In the genomic region with DNA sequence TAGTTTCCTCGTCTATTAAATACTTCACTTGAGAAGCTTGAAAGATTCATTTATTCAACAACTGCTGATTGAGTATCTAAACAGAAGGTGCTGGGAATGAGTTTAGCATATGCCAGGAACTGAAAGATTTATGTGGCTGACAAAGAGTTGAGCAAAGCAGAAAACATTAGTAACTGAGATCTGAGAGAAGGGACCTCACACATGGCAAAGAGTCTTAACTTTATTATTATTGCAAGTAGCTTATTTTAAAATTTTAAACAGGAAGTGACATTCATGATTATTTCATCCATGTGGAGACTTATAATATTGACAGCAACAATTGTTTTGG, we compare ENCODE assay signal across 16 cellular contexts.
DNase-seq lines count a peak whose midpoint lies in the region; ATAC-seq and TF ChIP-seq lines count a peak whose summit lies in the region.
"Had no signal": no experiment of that assay in that cellular context is flagged by ENCODE, and none has a peak within 500 bp of the region (broad histone marks: within the 10 kb centered on the region; RNA-seq: fewer than 3 reads in every experiment).

No MANE protein-coding gene starts in this region.

- ATAC-seq in GM18517 (IDR thresholded peaks at IDR 0.05; ENCODE audit: unreplicated experiment) = peak; percentile 10
- peak; percentile 40 for ATAC-seq in HG03175 (IDR thresholded peaks at IDR 0.05; ENCODE audit: unreplicated experiment)
- ATAC-seq: activated CD4-positive, CD25-positive, alpha-beta regulatory T cell treated with anti-CD3 and anti-CD28 coated beads, Interleukin-2, amount 50 U/mL, for 24 hours; gastrocnemius medialis had no signal

- H3K9me2 ChIP-seq in GM23248 (ENCODE audit: insufficient read depth) = no peaks in the 10 kb centered on the region

- H3K79me2 ChIP-seq in GM23248 (ENCODE audit: insufficient read depth) = no peaks in the 10 kb centered on the region

- H3K9ac ChIP-seq in GM23248 = no peak overlapping the region

- BruUV-seq in A673 (replicated peaks; lab: Mats Ljungman, UMichigan) = no TSS peak

- no peak overlapping the region for H2AFZ ChIP-seq in GM23248

- DNase-seq in A673 (ENCODE audit: low spot score) (peak; percentile 42), dermis blood vessel endothelial cell (peak; percentile 13), GM23248 (no peak), mucosa of gallbladder (ENCODE audit: low spot score) (no peak), ascending aorta (ENCODE audit: low spot score in 2 of 2) (no peak), NCI-H146 treated with DMSO at 0.1 percent for 48 hours (lab: John Stamatoyannopoulos, UW; ENCODE audit: unreplicated experiment) (no peak)
- DNase-seq: Calu3, endodermal cell, gastrocnemius medialis, NCI-H2081 treated with DMSO at 0.1 percent for 48 hours, retina, thyroid gland had no signal

- H3K27me3 ChIP-seq in A673 (replicated peaks; ENCODE audit: insufficient read depth, low read depth, low read length, poor library complexity) (no peaks in the 10 kb centered on the region), GM23248 (replicated peaks; ENCODE audit: insufficient read depth) (no peaks in the 10 kb centered on the region), ascending aorta (no peaks in the 10 kb centered on the region)
- H3K27me3 ChIP-seq: gastrocnemius medialis, thyroid gland had no signal

- H3K9me3 ChIP-seq in A673 (ENCODE audit: low read depth, low read length, poor library complexity, severe bottlenecking) = peaks cover 3% of the 10 kb centered on the region
- H3K9me3 ChIP-seq in GM23248 (ENCODE audit: low read depth) = no peaks in the 10 kb centered on the region
- H3K9me3 ChIP-seq in ascending aorta = peaks cover 0 to 6% of the 10 kb centered on the region in 2 donors
- H3K9me3 ChIP-seq: gastrocnemius medialis, thyroid gland had no signal

- no peak overlapping the region for H3K4me3 ChIP-seq in A673 (ENCODE audit: low read depth, low read length, poor library complexity, severe bottlenecking)
- no peak overlapping the region for H3K4me3 ChIP-seq in GM23248
- H3K4me3 ChIP-seq in ascending aorta = no peak overlapping the region
- H3K4me3 ChIP-seq: gastrocnemius medialis, lung, thyroid gland had no signal

- H3K36me3 ChIP-seq in A673 (ENCODE audit: insufficient read depth, low read length, poor library complexity, severe bottlenecking) = no peaks in the 10 kb centered on the region
- no peaks in the 10 kb centered on the region for H3K36me3 ChIP-seq in GM23248 (ENCODE audit: low read depth)
- no peaks in the 10 kb centered on the region for H3K36me3 ChIP-seq in ascending aorta
- H3K36me3 ChIP-seq: gastrocnemius medialis, thyroid gland had no signal

- H3K4me1 ChIP-seq in A673 (ENCODE audit: insufficient read depth, low read length, poor library complexity, severe bottlenecking) (peaks cover 14% of the 10 kb centered on the region), GM23248 (ENCODE audit: insufficient read depth) (no peaks in the 10 kb centered on the region), ascending aorta (no peaks in the 10 kb centered on the region)
- H3K4me1 ChIP-seq: gastrocnemius medialis, thyroid gland had no signal

- H3F3A ChIP-seq in GM23248 (ENCODE audit: insufficient read depth) = no peaks in the 10 kb centered on the region

- CTCF ChIA-PET in A673 (lab: Charles Lee) = no interaction called here

- intact Hi-C loops in A673 (cut with micrococcal nuclease; ENCODE audit: unreplicated experiment) (no loop called here), ascending aorta (cut with DNase I) (no loop called here)

- no peak overlapping the region for H3K27ac ChIP-seq in A673 (ENCODE audit: low read depth, low read length, poor library complexity, severe bottlenecking)
- no peak overlapping the region for H3K27ac ChIP-seq in GM23248
- H3K27ac ChIP-seq in ascending aorta = no peak overlapping the region
- H3K27ac ChIP-seq: gastrocnemius medialis, thyroid gland had no signal

- in situ Hi-C loops in GM23248 (cut with MboI) = no loop called here

- no peaks in the 10 kb centered on the region for H4K20me1 ChIP-seq in GM23248 (ENCODE audit: insufficient read depth)

- WGBS in GM23248 (ENCODE audit: low coverage in 1 of 2, low lambda C conversion rate in 2 of 2, missing lambda C conversion rate in 2 of 2), 2 experiments = 67 to 73% methylated on average over 1 of the region's 1 CpG

- TF ChIP-seq CTCF in A673 (conservative IDR thresholded peaks at IDR 0.05; ENCODE audit: low read depth, low read length) (no peak), ascending aorta (IDR thresholded peaks at IDR 0.05) (no peak)

- no peak overlapping the region for H3K4me2 ChIP-seq in GM23248 (ENCODE audit: unreplicated experiment)

- POLR2A ChIA-PET in A673 (lab: Charles Lee; ENCODE audit: low non-redundant PET) = no interaction called here

Comparison
In these comparisons a context has a peak if more than half of its experiments do, and no peak if none do; other contexts are left out.
1. DNase-seq: peak in A673 (single experiment) and dermis blood vessel endothelial cell (single experiment); none in GM23248 (single experiment), mucosa of gallbladder (single experiment), ascending aorta (0 of 2) and NCI-H146 treated with DMSO at 0.1 percent for 48 hours (single experiment).